8 cellular contexts compared by ENCODE assay signal in the genomic region with DNA sequence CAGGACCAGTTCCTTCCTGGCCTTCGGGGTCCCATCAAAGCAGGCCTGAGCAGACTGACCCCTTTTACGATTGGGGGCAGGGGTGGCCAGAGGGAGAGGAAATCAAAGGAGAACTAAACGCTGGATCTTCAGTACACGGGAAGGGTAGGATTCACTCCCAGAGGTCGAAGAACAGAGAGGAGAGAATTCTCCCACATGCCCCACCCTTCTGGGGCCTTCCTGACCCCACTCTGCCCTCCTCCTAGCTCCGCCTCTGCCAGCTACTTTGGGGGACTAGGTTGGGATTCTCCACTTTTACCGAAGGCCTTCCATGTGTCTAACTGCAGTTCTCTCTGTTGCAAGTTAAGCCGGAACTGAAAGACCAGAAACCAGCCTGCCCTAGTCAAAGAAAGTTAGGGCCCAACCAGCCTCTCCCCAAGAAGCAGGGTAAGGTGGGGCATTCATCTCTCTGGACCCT. TPM values are rescaled to one million over a fixed set of nuclear protein-coding genes. Genes with fewer than 3 reads are reported as not detected.
DNase-seq lines count a peak whose midpoint lies in the region; ATAC-seq, FAIRE-seq and TF ChIP-seq lines count a peak whose summit lies in the region.

No MANE protein-coding gene starts in this region.

- H3K27ac Mint-ChIP-seq in CD14-positive monocyte = peak overlapping the region; percentile 91 to 99 (median 96)
- peak overlapping the region; percentile 89 to 96 for H3K27ac Mint-ChIP-seq in activated naive CD4-positive, alpha-beta T cell treated with anti-CD3 and anti-CD28 coated beads, Interleukin-2, amount 50 U/mL, for 72 hours

- H3K36me3 ChIP-seq in small intestine (ENCODE audit: control insufficient read depth in 2 of 2, insufficient read depth in 2 of 2, low read length in 2 of 2) = no peaks in the 10 kb centered on the region

- peaks cover 69% of the 10 kb centered on the region for H3K4me1 Mint-ChIP-seq in CD14-positive monocyte

- H3K4me1 ChIP-seq in small intestine (ENCODE audit: control insufficient read depth in 2 of 2, insufficient read depth in 1 of 2, low read depth in 1 of 2, low read length in 1 of 2) = peaks cover 7 to 34% of the 10 kb centered on the region in 2 donors

- peaks cover 25 to 45% of the 10 kb centered on the region in 2 donors for H3K36me3 Mint-ChIP-seq in CD14-positive monocyte
- H3K36me3 Mint-ChIP-seq in activated naive CD4-positive, alpha-beta T cell treated with anti-CD3 and anti-CD28 coated beads, Interleukin-2, amount 50 U/mL, for 72 hours = peaks cover 53 to 63% of the 10 kb centered on the region in 2 donors

- FAIRE-seq in small intestine (lab: Jason Lieb, UNC) = no peak
- no peak for FAIRE-seq in GM19239 (lab: Jason Lieb, UNC)

- intact Hi-C loops in CD14-positive monocyte (cut with micrococcal nuclease) = loop anchor here in 1 of 2 donors (1.0 kb wide), 1 partner anchor 10 kb away; no protein-coding TSS in a partner anchor
- intact Hi-C loops in left ventricle myocardium superior (cut with micrococcal nuclease) = no loop called here

- H3K9me3 Mint-ChIP-seq in CD14-positive monocyte = peaks cover 0 to 2% (median 0%) of the 10 kb centered on the region in 7 donors
- H3K9me3 Mint-ChIP-seq in activated naive CD4-positive, alpha-beta T cell treated with anti-CD3 and anti-CD28 coated beads, Interleukin-2, amount 50 U/mL, for 72 hours = no peaks in the 10 kb centered on the region

- peak overlapping the region; percentile 96 to 98 for H3K4me3 Mint-ChIP-seq in CD14-positive monocyte

- peak overlapping the region; percentile 96 for H3K4me3 ChIP-seq in Jurkat, Clone E6-1 (ENCODE audit: low read length)
- H3K4me3 ChIP-seq in small intestine (ENCODE audit: low read depth in 1 of 2, low read length in 2 of 2) = peak overlapping the region; percentile 87 to 94

- 1 to 7% (median 5%) methylated on average over 8 of the region's 8 CpGs for WGBS in small intestine, 3 donors

- H3K27me3 ChIP-seq in small intestine (ENCODE audit: control insufficient read depth in 2 of 2, insufficient read depth in 2 of 2, low read length in 2 of 2) = no peaks in the 10 kb centered on the region

- H3K9me3 ChIP-seq in small intestine (ENCODE audit: control insufficient read depth, low read depth) = no peaks in the 10 kb centered on the region

- H3K27ac ChIP-seq in small intestine (ENCODE audit: low read depth in 1 of 2, low read length in 1 of 2) = peak overlapping the region; percentile 77 to 89

- no peak for DNase-seq in CD14-positive monocyte (ENCODE audit: low spot score)
- DNase-seq in Jurkat, Clone E6-1 (ENCODE audit: low read depth, low spot score) = no peak
- DNase-seq in activated naive CD4-positive, alpha-beta T cell treated with anti-CD3 and anti-CD28 coated beads, Interleukin-2, amount 50 U/mL, for 72 hours (ENCODE audit: low spot score in 2 of 2) = no peak
- peak; percentile 45 for DNase-seq in left ventricle myocardium superior
- DNase-seq in small intestine = peak; percentile 55
- no peak for DNase-seq in GM19239 (ENCODE audit: insufficient read length, low spot score)

- TF ChIP-seq CTCF in CD14-positive monocyte (IDR thresholded peaks at IDR 0.05) = no peak

- H3K27me3 Mint-ChIP-seq in CD14-positive monocyte (ENCODE audit: low read depth in 3 of 3) = peaks cover 0 to 4% (median 3%) of the 10 kb centered on the region in 3 donors

- ATAC-seq in activated naive CD4-positive, alpha-beta T cell treated with anti-CD3 and anti-CD28 coated beads, Interleukin-2, amount 50 U/mL, for 72 hours = peak; percentile 3 to 11
- peak; percentile 50 for ATAC-seq in left ventricle myocardium superior
- ATAC-seq in GM18517 (IDR thresholded peaks at IDR 0.05; ENCODE audit: unreplicated experiment) = no peak
- ATAC-seq in GM19467 (IDR thresholded peaks at IDR 0.05; ENCODE audit: unreplicated experiment) = no peak

RNA-seq across cellular contexts. Expression of a gene that starts 0.7 kb away (rescaled TPM):
- polyA plus RNA-seq in CD14-positive monocyte (10 to 100 TPM; 15.4 to 18.6 TPM), small intestine (10 to 100 TPM; 14.6 to 41.4 (median 35.1) TPM)
- polyA plus RNA-seq in Jurkat, Clone E6-1 (2012; ENCODE audit: insufficient read depth, insufficient read length) = 159 TPM
- total RNA-seq in activated naive CD4-positive, alpha-beta T cell treated with anti-CD3 and anti-CD28 coated beads, Interleukin-2, amount 50 U/mL, for 72 hours = 100 to 1,000 TPM; 131 to 238 TPM
- 61.2 TPM for total RNA-seq in left ventricle myocardium superior

RNA-seq across cellular contexts. Expression of a gene that starts 37.6 kb away (rescaled TPM):
- not detected for polyA plus RNA-seq in CD14-positive monocyte
- polyA plus RNA-seq in Jurkat, Clone E6-1 (2012; ENCODE audit: insufficient read depth, insufficient read length) = not detected
- total RNA-seq in activated naive CD4-positive, alpha-beta T cell treated with anti-CD3 and anti-CD28 coated beads, Interleukin-2, amount 50 U/mL, for 72 hours = not detected
- total RNA-seq in left ventricle myocardium superior = not detected
- polyA plus RNA-seq in small intestine = 1 to 10 TPM in 1 of 3 donors, under 1 TPM in 1, not detected in 1; 0.82 to 1.3 TPM

RNA-seq across cellular contexts. Expression of a gene that starts 41.8 kb away (rescaled TPM):
- 100 to 1,000 TPM; 374 to 414 TPM for polyA plus RNA-seq in CD14-positive monocyte
- 195 TPM for polyA plus RNA-seq in Jurkat, Clone E6-1 (2012; ENCODE audit: insufficient read depth, insufficient read length)
- total RNA-seq in activated naive CD4-positive, alpha-beta T cell treated with anti-CD3 and anti-CD28 coated beads, Interleukin-2, amount 50 U/mL, for 72 hours = 100 to 1,000 TPM; 178 TPM
- 75.8 TPM for total RNA-seq in left ventricle myocardium superior
- polyA plus RNA-seq in small intestine = 100 to 1,000 TPM; 133 to 316 (median 223) TPM

RNA-seq across cellular contexts. Expression of a gene that starts 44.8 kb away (rescaled TPM):
- 1 to 10 TPM; 3.4 to 3.5 TPM for polyA plus RNA-seq in CD14-positive monocyte
- 62.7 TPM for polyA plus RNA-seq in Jurkat, Clone E6-1 (2012; ENCODE audit: insufficient read depth, insufficient read length)
- 100 to 1,000 TPM in 1 of 2 donors, 10 to 100 TPM in 1; 81.2 to 100 TPM for total RNA-seq in activated naive CD4-positive, alpha-beta T cell treated with anti-CD3 and anti-CD28 coated beads, Interleukin-2, amount 50 U/mL, for 72 hours
- total RNA-seq in left ventricle myocardium superior = 22.6 TPM
- polyA plus RNA-seq in small intestine = 10 to 100 TPM in 2 of 3 donors, 1 to 10 TPM in 1; 7.3 to 29.5 (median 15.0) TPM

Comparison
In these comparisons a context has a peak if more than half of its experiments do, and no peak if none do; other contexts are left out.
1. DNase-seq: peak in left ventricle myocardium superior (single experiment) and small intestine (single experiment); none in CD14-positive monocyte (single experiment), Jurkat, Clone E6-1 (single experiment), activated naive CD4-positive, alpha-beta T cell treated with anti-CD3 and anti-CD28 coated beads, Interleukin-2, amount 50 U/mL, for 72 hours (0 of 2) and GM19239 (single experiment).
2. ATAC-seq: peak in activated naive CD4-positive, alpha-beta T cell treated with anti-CD3 and anti-CD28 coated beads, Interleukin-2, amount 50 U/mL, for 72 hours (2 of 2) and left ventricle myocardium superior (single experiment); none in GM18517 (single experiment) and GM19467 (single experiment).